18 cellular contexts compared by ENCODE assay signal in genomic region chr17:57271821-57272220, GRCh38. TPM values are rescaled to one million over a fixed set of nuclear protein-coding genes. Genes with fewer than 3 reads are reported as not detected.
DNase-seq lines count a peak whose midpoint lies in the region; ATAC-seq and TF ChIP-seq lines count a peak whose summit lies in the region.
"Had no signal": no experiment of that assay in that cellular context is flagged by ENCODE, and none has a peak within 500 bp of the region (broad histone marks: within the 10 kb centered on the region; RNA-seq: fewer than 3 reads in every experiment).

No MANE protein-coding gene starts in this region.

- H3K27me3 Mint-ChIP-seq in T-helper 17 cell (no peaks in the 10 kb centered on the region), progenitor cell of endocrine pancreas (no peaks in the 10 kb centered on the region)

- peak; percentile 74 for DNase-seq in Ammon's horn (ENCODE audit: low spot score)
- no peak for DNase-seq in T-helper 17 cell
- peak; percentile 60 for DNase-seq in islet precursor cell
- no peak for DNase-seq in progenitor cell of endocrine pancreas (ENCODE audit: low spot score, unreplicated experiment)
- no peak for DNase-seq in NCI-H774 (lab: John Stamatoyannopoulos, UW)
- DNase-seq in mammary epithelial cell: no peak
- no peak for DNase-seq in coronary artery (ENCODE audit: low spot score)
- DNase-seq: 8988T, DMS 273 treated with DMSO at 0.1 percent for 48 hours, NCI-H1048, NCI-H146, NCI-H2081 treated with DMSO at 0.1 percent for 48 hours, NCI-H2227 treated with DMSO at 0.1 percent for 48 hours, NCI-H524 treated with DMSO at 0.1 percent for 48 hours, PC-9 had no signal

- H3K27ac ChIP-seq in mammary epithelial cell (ENCODE audit: insufficient read depth, low read depth, low read length) (no peak overlapping the region), coronary artery (no peak overlapping the region)
- H3K27ac ChIP-seq: BLaER1 treated with 17β-estradiol and CSF1 and Interleukin-3, amounts not matched to agents 10 nM and 100 nM; PC-9; SK-N-MC had no signal

- 95% methylated on average over 6 of the region's 6 CpGs for WGBS in mammary epithelial cell (ENCODE audit: low coverage, missing lambda C conversion rate)

- no peaks in the 10 kb centered on the region for H3K4me1 ChIP-seq in mammary epithelial cell (ENCODE audit: insufficient read depth, low read length)

- H3K79me2 ChIP-seq in mammary epithelial cell (ENCODE audit: insufficient read depth, low read length): peaks cover 25% of the 10 kb centered on the region

- no peak for TF ChIP-seq CTCF in progenitor cell of endocrine pancreas (IDR thresholded peaks at IDR 0.05; ENCODE audit: unreplicated experiment)
- TF ChIP-seq CTCF in mammary epithelial cell (conservative IDR thresholded peaks at IDR 0.05 in 1 of 2, IDR thresholded peaks at IDR 0.05 in 1 of 2; ENCODE audit: extremely low read depth in 1 of 2, insufficient read depth in 1 of 2, low read depth in 1 of 2, low read length in 2 of 2): no peak
- no peak for TF ChIP-seq CTCF in coronary artery (IDR thresholded peaks at IDR 0.05)

- no peak overlapping the region for H2AFZ ChIP-seq in mammary epithelial cell (ENCODE audit: low read depth, low read length)
- H2AFZ ChIP-seq: PC-9 had no signal

- ATAC-seq in T-helper 17 cell (no peak), HG03378 (IDR thresholded peaks at IDR 0.05; ENCODE audit: unreplicated experiment) (no peak)

- H3K9me3 Mint-ChIP-seq in progenitor cell of endocrine pancreas (ENCODE audit: low read depth): no peaks in the 10 kb centered on the region

- in situ Hi-C loops in mammary epithelial cell (cut with MboI; ENCODE audit: low sequenced_read_pairs in 2 of 2): loop anchor here in 1 of 2 donors (25.0 kb wide), 1 partner anchor 265 kb away; no protein-coding TSS in a partner anchor

- H3K4me3 ChIP-seq in mammary epithelial cell (replicated peaks in 1 of 3; ENCODE audit: insufficient read depth in 1 of 3, low read depth in 2 of 3, low read length in 3 of 3) (no peak overlapping the region), coronary artery (no peak overlapping the region)
- H3K4me3 ChIP-seq: BLaER1 treated with 17β-estradiol and CSF1 and Interleukin-3, amounts not matched to agents 10 nM and 100 nM; PC-9; SK-N-MC had no signal

- H3K9me3 ChIP-seq in T-helper 17 cell (ENCODE audit: control insufficient read depth, low read length, poor library complexity, severe bottlenecking) (no peaks in the 10 kb centered on the region), mammary epithelial cell (replicated peaks; ENCODE audit: insufficient read depth, low read length) (no peaks in the 10 kb centered on the region)
- H3K9me3 ChIP-seq: BLaER1 treated with 17β-estradiol and CSF1 and Interleukin-3, amounts not matched to agents 10 nM and 100 nM had no signal

- dilution Hi-C loops in mammary epithelial cell (cut with HindIII; ENCODE audit: low sequenced_read_pairs): no loop called here

- no TSS peak for BruUV-seq in mammary epithelial cell (replicated peaks; lab: Mats Ljungman, UMichigan)

- H3K4me2 ChIP-seq in mammary epithelial cell (ENCODE audit: insufficient read depth, low read depth, low read length): no peak overlapping the region
- H3K4me2 ChIP-seq: BLaER1 treated with 17β-estradiol and CSF1 and Interleukin-3, amounts not matched to agents 10 nM and 100 nM; PC-9 had no signal

- intact Hi-C loops in mammary epithelial cell (cut with micrococcal nuclease): no loop called here

- H4K20me1 ChIP-seq in mammary epithelial cell (ENCODE audit: insufficient read depth, low read length): no peaks in the 10 kb centered on the region

- H3K9ac ChIP-seq in mammary epithelial cell (ENCODE audit: insufficient read depth, low read length): no peak overlapping the region
- H3K9ac ChIP-seq: BLaER1 treated with 17β-estradiol and CSF1 and Interleukin-3, amounts not matched to agents 10 nM and 100 nM had no signal

- peaks cover 43% of the 10 kb centered on the region for H3K4me1 Mint-ChIP-seq in T-helper 17 cell
- peaks cover 23% of the 10 kb centered on the region for H3K4me1 Mint-ChIP-seq in progenitor cell of endocrine pancreas (ENCODE audit: low read depth)

- CTCF ChIA-PET in mammary epithelial cell (lab: Charles Lee; ENCODE audit: low non-redundant PET): no interaction called here

- H3K36me3 ChIP-seq in mammary epithelial cell (ENCODE audit: insufficient read depth, low read length): peaks cover 3% of the 10 kb centered on the region

- H3K4me3 Mint-ChIP-seq in T-helper 17 cell: no peak overlapping the region
- H3K4me3 Mint-ChIP-seq in progenitor cell of endocrine pancreas (ENCODE audit: low read depth): no peak overlapping the region

- H3K27ac Mint-ChIP-seq in T-helper 17 cell: peak overlapping the region; percentile 60
- H3K27ac Mint-ChIP-seq in progenitor cell of endocrine pancreas: peak overlapping the region; percentile 36

- H3K36me3 Mint-ChIP-seq in T-helper 17 cell (ENCODE audit: low read depth) (peaks cover 19% of the 10 kb centered on the region), progenitor cell of endocrine pancreas (ENCODE audit: insufficient read depth) (peaks cover 40% of the 10 kb centered on the region)

- no peaks in the 10 kb centered on the region for H3K27me3 ChIP-seq in mammary epithelial cell (ENCODE audit: insufficient read depth, low read length)
- H3K27me3 ChIP-seq: BLaER1 treated with 17β-estradiol and CSF1 and Interleukin-3, amounts not matched to agents 10 nM and 100 nM had no signal

RNA-seq across cellular contexts. Expression of gene MSI2, which starts 15.5 kb away (rescaled TPM):
- total RNA-seq in T-helper 17 cell (100 to 1,000 TPM; 148 to 151 TPM), progenitor cell of endocrine pancreas (161 and 164 TPM in 2 replicates), mammary epithelial cell (10 to 100 TPM; 56.5 to 57.0 TPM)
- 21.9 TPM for polyA plus RNA-seq in mammary epithelial cell
- polyA minus RNA-seq in mammary epithelial cell: 109 TPM

Comparison
In these comparisons a context has a peak if more than half of its experiments do, and no peak if none do; other contexts are left out.
1. DNase-seq: peak in Ammon's horn (single experiment) and islet precursor cell (single experiment); none in T-helper 17 cell (0 of 3), progenitor cell of endocrine pancreas (single experiment), NCI-H774 (single experiment), mammary epithelial cell (single experiment) and coronary artery (single experiment).